ENCODE assay signal across 8 cellular contexts in genomic region chr9:42852133-42852532, GRCh38.
A peak's percentile ranks its signal among the peaks of the same experiment; 100 is the strongest.
DNase-seq lines count a peak whose midpoint lies in the region; ATAC-seq and TF ChIP-seq lines count a peak whose summit lies in the region.

No MANE protein-coding gene starts in this region.

- H3K4me1 ChIP-seq in liver (ENCODE audit: control insufficient read depth in 4 of 4, insufficient read depth in 4 of 4, low read length in 3 of 4) = peaks cover 0 to 2% (median under 1%) of the 10 kb centered on the region in 4 donors

- no peaks in the 10 kb centered on the region for H3K9me3 ChIP-seq in liver (ENCODE audit: control insufficient read depth in 4 of 4, low read length in 3 of 4)

- peak overlapping the region; percentile 46 to 69 for H3K27ac ChIP-seq in liver (ENCODE audit: low read depth in 1 of 2, low read length in 2 of 2)

- H3K27ac Mint-ChIP-seq in activated naive CD4-positive, alpha-beta T cell treated with anti-CD3 and anti-CD28 coated beads, Interleukin-2, amount 50 U/mL, for 72 hours = no peak overlapping the region
- no peak overlapping the region for H3K27ac Mint-ChIP-seq in chondrocyte (ENCODE audit: unreplicated experiment)

- H3K27me3 ChIP-seq in liver (ENCODE audit: control insufficient read depth in 4 of 4, insufficient read depth in 4 of 4, low read length in 3 of 4) = no peaks in the 10 kb centered on the region

- 1% methylated on average over 38 of the region's 38 CpGs for WGBS in liver

- peak in 1 of 2 donors; percentile 41 for TF ChIP-seq RAD21 in liver (IDR thresholded peaks at IDR 0.05)

- peak overlapping the region; percentile 55 to 73 (median 66) for H3K4me3 ChIP-seq in liver (ENCODE audit: low read depth in 1 of 3, low read length in 3 of 3)

- H3K9ac ChIP-seq in liver (ENCODE audit: low read depth in 1 of 2, low read length in 2 of 2) = no peak overlapping the region

- no peaks in the 10 kb centered on the region for H3K9me3 Mint-ChIP-seq in activated naive CD4-positive, alpha-beta T cell treated with anti-CD3 and anti-CD28 coated beads, Interleukin-2, amount 50 U/mL, for 72 hours
- no peaks in the 10 kb centered on the region for H3K9me3 Mint-ChIP-seq in chondrocyte (ENCODE audit: low read depth)

- H3K4me1 Mint-ChIP-seq in chondrocyte (ENCODE audit: low read depth) = no peaks in the 10 kb centered on the region

- H3K36me3 ChIP-seq in liver (ENCODE audit: control insufficient read depth in 4 of 4, insufficient read depth in 3 of 4, low read depth in 1 of 4, low read length in 3 of 4) = no peaks in the 10 kb centered on the region

- ATAC-seq in activated naive CD4-positive, alpha-beta T cell treated with anti-CD3 and anti-CD28 coated beads, Interleukin-2, amount 50 U/mL, for 72 hours = peak; percentile 52 to 86

- peak; percentile 33 for TF ChIP-seq CTCF in chondrocyte (IDR thresholded peaks at IDR 0.05)
- peak; percentile 46 for TF ChIP-seq CTCF in liver (IDR thresholded peaks at IDR 0.05; ENCODE audit: low read depth, low read length, missing input control)
- TF ChIP-seq CTCF in GM10266 (IDR thresholded peaks at IDR 0.05; ENCODE audit: control insufficient read depth, insufficient read depth, low read depth, missing control alignments) = no peak

- peak overlapping the region; percentile 62 for H3K4me3 Mint-ChIP-seq in chondrocyte (ENCODE audit: unreplicated experiment)

- no peaks in the 10 kb centered on the region for H3K36me3 Mint-ChIP-seq in activated naive CD4-positive, alpha-beta T cell treated with anti-CD3 and anti-CD28 coated beads, Interleukin-2, amount 50 U/mL, for 72 hours
- no peaks in the 10 kb centered on the region for H3K36me3 Mint-ChIP-seq in chondrocyte (ENCODE audit: low read depth)

- DNase-seq in activated naive CD4-positive, alpha-beta T cell treated with anti-CD3 and anti-CD28 coated beads, Interleukin-2, amount 50 U/mL, for 72 hours (ENCODE audit: low spot score in 2 of 2) = peak; percentile 54 to 65
- no peak for DNase-seq in activated naive CD4-positive, alpha-beta T cell treated with anti-CD3 and anti-CD28 coated beads, Interleukin-2, amount 50 U/mL, for 16 hours
- peak; percentile 3 for DNase-seq in NCI-H146 treated with DMSO at 0.1 percent for 48 hours (lab: John Stamatoyannopoulos, UW; ENCODE audit: unreplicated experiment)
- peak; percentile 57 for DNase-seq in chondrocyte (ENCODE audit: low spot score)
- no peak for DNase-seq in HCEC 1CT
- DNase-seq in GM10266 (ENCODE audit: extremely low spot score) = no peak
- no peak for DNase-seq in cerebellar nuclear complex (lab: John Stamatoyannopoulos, UW)

- H3K27me3 Mint-ChIP-seq in chondrocyte (ENCODE audit: low read depth) = peaks cover 2% of the 10 kb centered on the region

TF ChIP-seq in liver, 16 proteins besides CTCF, POLR2A, EP300 and RAD21:
- TF ChIP-seq GABPA (IDR thresholded peaks at IDR 0.05 in 1 of 2, conservative IDR thresholded peaks at IDR 0.05 in 1 of 2) (no peak), SP1 (IDR thresholded peaks at IDR 0.05) (no peak), FOXA2 (IDR thresholded peaks at IDR 0.05) (no peak), FOXA1 (IDR thresholded peaks at IDR 0.05) (no peak), YY1 (IDR thresholded peaks at IDR 0.05) (no peak), JUND (IDR thresholded peaks at IDR 0.05) (no peak), HNF4A (conservative IDR thresholded peaks at IDR 0.05) (no peak), TAF1 (conservative IDR thresholded peaks at IDR 0.05) (no peak), RXRA (IDR thresholded peaks at IDR 0.05) (no peak), NR2F2 (IDR thresholded peaks at IDR 0.05) (no peak), HNF4G (IDR thresholded peaks at IDR 0.05) (no peak), REST (IDR thresholded peaks at IDR 0.05) (no peak), EGR1 (IDR thresholded peaks at IDR 0.05; ENCODE audit: low read depth in 2 of 2) (no peak), ATF3 (IDR thresholded peaks at IDR 0.05) (no peak), ZBTB33 (IDR thresholded peaks at IDR 0.05) (no peak)
- TF ChIP-seq, protein P1, sequence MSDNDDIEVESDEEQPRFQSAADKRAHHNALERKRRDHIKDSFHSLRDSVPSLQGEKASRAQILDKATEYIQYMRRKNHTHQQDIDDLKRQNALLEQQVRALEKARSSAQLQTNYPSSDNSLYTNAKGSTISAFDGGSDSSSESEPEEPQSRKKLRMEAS (IDR thresholded peaks at IDR 0.05) = no peak
TF ChIP-seq in liver: peak in this region for 0.

Comparison
In these comparisons a context has a peak if more than half of its experiments do, and no peak if none do; other contexts are left out.
1. DNase-seq: peak in activated naive CD4-positive, alpha-beta T cell treated with anti-CD3 and anti-CD28 coated beads, Interleukin-2, amount 50 U/mL, for 72 hours (2 of 2), NCI-H146 treated with DMSO at 0.1 percent for 48 hours (single experiment) and chondrocyte (single experiment); none in activated naive CD4-positive, alpha-beta T cell treated with anti-CD3 and anti-CD28 coated beads, Interleukin-2, amount 50 U/mL, for 16 hours (single experiment), HCEC 1CT (single experiment), GM10266 (single experiment) and cerebellar nuclear complex (0 of 2).